Comparison of ENCODE assay signal across 10 cellular contexts in genomic region chr3:66494964-66495581, GRCh38. TPM values are rescaled to one million over a fixed set of nuclear protein-coding genes. Genes with fewer than 3 reads are reported as not detected.
A peak's percentile ranks its signal among the peaks of the same experiment; 100 is the strongest.
DNase-seq lines count a peak whose midpoint lies in the region; ATAC-seq and TF ChIP-seq lines count a peak whose summit lies in the region.
"Had no signal": no experiment of that assay in that cellular context is flagged by ENCODE, and none has a peak within 500 bp of the region (broad histone marks: within the 10 kb centered on the region; RNA-seq: fewer than 3 reads in every experiment).

No MANE protein-coding gene starts in this region.

- no peak overlapping the region for H3K23ac ChIP-seq in H9 (ENCODE audit: insufficient read length, low read depth, low read length)

- H3K4me3 ChIP-seq in esophagus squamous epithelium (no peak overlapping the region), gastrocnemius medialis (no peak overlapping the region)

- peaks cover 2 to 12% (median 10%) of the 10 kb centered on the region in 3 experiments; a peak in 6 of 7 replicates for H3K36me3 Mint-ChIP-seq in H9 (ENCODE audit: insufficient read depth in 1 of 3, low read depth in 3 of 3)
- H3K36me3 Mint-ChIP-seq in T-helper 1 cell treated with Interleukin-12 subunit alpha and Interleukin-12 subunit beta and Interleukin-4 antibody, amounts not matched to agents 30 μg/mL and 1 μg/mL, for 36 hours (ENCODE audit: low read depth) = peaks cover 25% of the 10 kb centered on the region

- in situ Hi-C loops in gastrocnemius medialis (cut with MboI; ENCODE audit: low sequenced_read_pairs in 4 of 4) = loop anchor here in 2 of 4 donors (5.0 to 10.0 kb wide), 2 partner anchors 60 to 68 kb away; no protein-coding TSS in a partner anchor

- TF ChIP-seq CTCF in H9 (conservative IDR thresholded peaks at IDR 0.05) = no peak
- no peak for TF ChIP-seq CTCF in esophagus squamous epithelium (IDR thresholded peaks at IDR 0.05)
- TF ChIP-seq CTCF in gastrocnemius medialis (IDR thresholded peaks at IDR 0.05 in 4 of 5, conservative IDR thresholded peaks at IDR 0.05 in 1 of 5) = no peak

- H3K23me2 ChIP-seq in H9 (ENCODE audit: insufficient read length, low read depth, low read length, poor library complexity, severe bottlenecking) = peaks cover 13% of the 10 kb centered on the region

- peak overlapping the region; percentile 3 to 97 (median 96); a peak in 6 of 7 replicates for H3K27ac Mint-ChIP-seq in H9
- peak overlapping the region; percentile 77 for H3K27ac Mint-ChIP-seq in T-helper 1 cell treated with Interleukin-12 subunit alpha and Interleukin-12 subunit beta and Interleukin-4 antibody, amounts not matched to agents 30 μg/mL and 1 μg/mL, for 36 hours

- no peak overlapping the region for H2BK120ac ChIP-seq in H9 (ENCODE audit: low read depth, low read length, poor library complexity, severe bottlenecking)

- peaks cover 2% of the 10 kb centered on the region for H4K20me1 ChIP-seq in H9 (ENCODE audit: control insufficient read depth, insufficient read depth, insufficient read length)

- peaks cover 90 to 92% of the 10 kb centered on the region in 2 experiments for H3K4me1 Mint-ChIP-seq in H9
- H3K4me1 Mint-ChIP-seq in T-helper 1 cell treated with Interleukin-12 subunit alpha and Interleukin-12 subunit beta and Interleukin-4 antibody, amounts not matched to agents 30 μg/mL and 1 μg/mL, for 36 hours (ENCODE audit: low read depth) = peaks cover 90% of the 10 kb centered on the region

- H3K79me1 ChIP-seq in H9 (ENCODE audit: insufficient read depth, low read depth, low read length, poor library complexity, severe bottlenecking) = no peaks in the 10 kb centered on the region

- H3K9me3 Mint-ChIP-seq in H9 = peaks cover 0 to 3% of the 10 kb centered on the region in 2 experiments; a peak in 4 of 5 replicates
- H3K9me3 Mint-ChIP-seq in T-helper 1 cell treated with Interleukin-12 subunit alpha and Interleukin-12 subunit beta and Interleukin-4 antibody, amounts not matched to agents 30 μg/mL and 1 μg/mL, for 36 hours = no peaks in the 10 kb centered on the region

- H3K14ac ChIP-seq in H9 (ENCODE audit: insufficient read depth, low read length) = no peak overlapping the region

- no peak overlapping the region for H3T11ph ChIP-seq in H9 (ENCODE audit: low read length)

- DNase-seq in H9 = no peak
- no peak for DNase-seq in esophagus squamous epithelium (lab: John Stamatoyannopoulos, UW)
- DNase-seq in gastrocnemius medialis = no peak
- DNase-seq in kidney glomerular epithelial cell (lab: John Stamatoyannopoulos, UW) = no peak
- no peak for DNase-seq in NK-92 (lab: John Stamatoyannopoulos, UW; ENCODE audit: unreplicated experiment)
- DNase-seq: activated gamma-delta T cell, DMS53, NCI-H1105 had no signal

- no peak overlapping the region for H2BK15ac ChIP-seq in H9 (ENCODE audit: low read depth, low read length)

- H2BK5ac ChIP-seq in H9 (ENCODE audit: insufficient read length, low read length) = no peak overlapping the region

- no peak overlapping the region for H2AFZ ChIP-seq in H9 (ENCODE audit: low read length)

- H3K4me2 ChIP-seq in H9 (ENCODE audit: insufficient read depth, insufficient read length, low read length) = peak overlapping the region; percentile 90

- H3K4me3 Mint-ChIP-seq in H9 = peak overlapping the region; percentile 40 to 99
- H3K4me3 Mint-ChIP-seq in T-helper 1 cell treated with Interleukin-12 subunit alpha and Interleukin-12 subunit beta and Interleukin-4 antibody, amounts not matched to agents 30 μg/mL and 1 μg/mL, for 36 hours = peak overlapping the region; percentile 61

- no peaks in the 10 kb centered on the region for H3K36me3 ChIP-seq in esophagus squamous epithelium
- no peaks in the 10 kb centered on the region for H3K36me3 ChIP-seq in gastrocnemius medialis

- H3K27ac ChIP-seq in H9 (ENCODE audit: insufficient read length, low read depth, low read length) (peak overlapping the region; percentile 97), esophagus squamous epithelium (peak overlapping the region in 3 of 4 donors; percentile 2 to 31 (median 22)), gastrocnemius medialis (peak overlapping the region; percentile 35 to 98 (median 94))

- H3K4me1 ChIP-seq in H9 (ENCODE audit: insufficient read depth, low read length) (peaks cover 28% of the 10 kb centered on the region), esophagus squamous epithelium (peaks cover 4 to 99% (median 62%) of the 10 kb centered on the region in 3 donors), gastrocnemius medialis (peaks cover 88 to 91% of the 10 kb centered on the region in 2 donors)

- no peak overlapping the region for H2BK12ac ChIP-seq in H9 (ENCODE audit: insufficient read length, low read depth, low read length)

- H4K5ac ChIP-seq in H9 (ENCODE audit: insufficient read length, low read depth, low read length) = no peak overlapping the region

- H3K56ac ChIP-seq in H9 (ENCODE audit: insufficient read length, low read depth, low read length) = no peak overlapping the region

- H3K27me3 ChIP-seq in H9 (ENCODE audit: insufficient read depth, low read length) (no peaks in the 10 kb centered on the region), esophagus squamous epithelium (no peaks in the 10 kb centered on the region), gastrocnemius medialis (no peaks in the 10 kb centered on the region)

- no peak overlapping the region for H4K91ac ChIP-seq in H9 (ENCODE audit: insufficient read length, low read depth, low read length)

- intact Hi-C loops in esophagus squamous epithelium (cut with DNase I) = no loop called here
- intact Hi-C loops in gastrocnemius medialis (cut with DNase I; ENCODE audit: low total_unique reads) = no loop called here

- no CpG with 5 or more reads among the region's 7 CpGs for WGBS in H9 (ENCODE audit: extremely low coverage, insufficient read length, low lambda C conversion rate)
- WGBS in esophagus squamous epithelium, 2 donors = 59 to 65% methylated on average over 7 of the region's 7 CpGs

- H4K8ac ChIP-seq in H9 (replicated peaks; ENCODE audit: insufficient read length, low read depth, low read length) = no peak overlapping the region

- TF ChIP-seq POLR2A in esophagus squamous epithelium (IDR thresholded peaks at IDR 0.05) (no peak), gastrocnemius medialis (IDR thresholded peaks at IDR 0.05) (no peak)

- no peak overlapping the region for H3K4ac ChIP-seq in H9 (ENCODE audit: low read depth, low read length)

- no peak overlapping the region for H2BK20ac ChIP-seq in H9 (ENCODE audit: low read depth, low read length, poor library complexity, severe bottlenecking)

- H3K18ac ChIP-seq in H9 (ENCODE audit: insufficient read length, low read depth, low read length) = no peak overlapping the region

- ATAC-seq in gastrocnemius medialis (no peak), HG02852 (IDR thresholded peaks at IDR 0.05; ENCODE audit: unreplicated experiment) (no peak)

- no peaks in the 10 kb centered on the region for H3K27me3 Mint-ChIP-seq in H9 (ENCODE audit: low read depth)
- no peaks in the 10 kb centered on the region for H3K27me3 Mint-ChIP-seq in T-helper 1 cell treated with Interleukin-12 subunit alpha and Interleukin-12 subunit beta and Interleukin-4 antibody, amounts not matched to agents 30 μg/mL and 1 μg/mL, for 36 hours (ENCODE audit: low read depth)

- H3K9me3 ChIP-seq in H9 (ENCODE audit: control insufficient read depth, low read depth, low read length) (no peaks in the 10 kb centered on the region), esophagus squamous epithelium (no peaks in the 10 kb centered on the region), gastrocnemius medialis (no peaks in the 10 kb centered on the region)

- H3K79me2 ChIP-seq in H9 (ENCODE audit: insufficient read depth, low read length) = peaks cover 55% of the 10 kb centered on the region

- no peak overlapping the region for H2AK5ac ChIP-seq in H9 (ENCODE audit: insufficient read length, low read length)

- H3K9ac ChIP-seq in H9 (ENCODE audit: extremely low read depth, insufficient read length, low read length) = no peak overlapping the region

RNA-seq across cellular contexts. Expression of gene LRIG1, which starts 5.7 kb away (rescaled TPM):
- total RNA-seq in H9 (2021) (63.3 and 70.3 TPM in 2 replicates), esophagus squamous epithelium (10 to 100 TPM in 3 of 4 donors, 1 to 10 TPM in 1; 7.5 to 30.5 (median 15.1) TPM), gastrocnemius medialis (100 to 1,000 TPM in 1 of 4 donors, 10 to 100 TPM in 3; 45.3 to 103 (median 58.6) TPM)

Comparison
In these comparisons a context has a peak if more than half of its experiments do, and no peak if none do; other contexts are left out.
1. H3K27ac ChIP-seq: peak in every context shown above with its lines; median percentile 97 in H9; 94 in gastrocnemius medialis; 22 in esophagus squamous epithelium.